1 cellular context compared by ENCODE assay signal in the genomic region with DNA sequence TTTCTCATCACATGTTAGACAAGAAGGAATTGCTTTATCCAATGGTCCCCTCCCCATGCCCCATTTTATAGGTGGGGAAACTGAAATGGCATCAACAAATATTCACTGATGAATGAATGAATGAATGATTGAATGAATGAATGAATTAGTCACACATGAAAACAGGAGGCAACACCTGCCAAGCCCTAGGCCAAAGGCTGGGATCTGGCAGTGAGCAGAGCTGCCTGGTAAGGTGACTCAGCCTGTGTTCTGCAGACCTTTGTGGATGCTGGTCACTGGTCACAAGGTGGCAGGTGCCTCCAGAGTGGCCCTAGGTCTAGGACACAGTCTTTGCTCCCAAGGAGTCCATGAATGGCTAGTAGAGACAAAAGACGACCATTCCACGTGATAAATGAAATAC.
TF ChIP-seq lines count a peak whose summit lies in the region.

No MANE protein-coding gene starts in this region.

TF ChIP-seq in HepG2, 621 proteins besides CTCF, POLR2A, EP300 and RAD21 (continued from another document):
- TF ChIP-seq, protein P1, sequence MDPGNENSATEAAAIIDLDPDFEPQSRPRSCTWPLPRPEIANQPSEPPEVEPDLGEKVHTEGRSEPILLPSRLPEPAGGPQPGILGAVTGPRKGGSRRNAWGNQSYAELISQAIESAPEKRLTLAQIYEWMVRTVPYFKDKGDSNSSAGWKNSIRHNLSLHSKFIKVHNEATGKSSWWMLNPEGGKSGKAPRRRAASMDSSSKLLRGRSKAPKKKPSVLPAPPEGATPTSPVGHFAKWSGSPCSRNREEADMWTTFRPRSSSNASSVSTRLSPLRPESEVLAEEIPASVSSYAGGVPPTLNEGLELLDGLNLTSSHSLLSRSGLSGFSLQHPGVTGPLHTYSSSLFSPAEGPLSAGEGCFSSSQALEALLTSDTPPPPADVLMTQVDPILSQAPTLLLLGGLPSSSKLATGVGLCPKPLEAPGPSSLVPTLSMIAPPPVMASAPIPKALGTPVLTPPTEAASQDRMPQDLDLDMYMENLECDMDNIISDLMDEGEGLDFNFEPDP (CRISPR knock-in tag; conservative IDR thresholded peaks at IDR 0.05), result no peak
- TF ChIP-seq, protein P2, sequence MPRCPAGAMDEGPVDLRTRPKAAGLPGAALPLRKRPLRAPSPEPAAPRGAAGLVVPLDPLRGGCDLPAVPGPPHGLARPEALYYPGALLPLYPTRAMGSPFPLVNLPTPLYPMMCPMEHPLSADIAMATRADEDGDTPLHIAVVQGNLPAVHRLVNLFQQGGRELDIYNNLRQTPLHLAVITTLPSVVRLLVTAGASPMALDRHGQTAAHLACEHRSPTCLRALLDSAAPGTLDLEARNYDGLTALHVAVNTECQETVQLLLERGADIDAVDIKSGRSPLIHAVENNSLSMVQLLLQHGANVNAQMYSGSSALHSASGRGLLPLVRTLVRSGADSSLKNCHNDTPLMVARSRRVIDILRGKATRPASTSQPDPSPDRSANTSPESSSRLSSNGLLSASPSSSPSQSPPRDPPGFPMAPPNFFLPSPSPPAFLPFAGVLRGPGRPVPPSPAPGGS (CRISPR knock-in tag; IDR thresholded peaks at IDR 0.05), result no peak
- TF ChIP-seq KLF11 (CRISPR knock-in tag; IDR thresholded peaks at IDR 0.05) (no peak), FOSL2 (CRISPR knock-in tag; IDR thresholded peaks at IDR 0.05) (0 out of 2 replicates have a peak, but pooled peaks have one; percentile 24), ZNF24 (IDR thresholded peaks at IDR 0.05) (peak; percentile 91), XRCC5 (optimal IDR thresholded peaks at IDR 0.05; ENCODE audit: low read length) (no peak), ZNF274 (CRISPR knock-in tag; IDR thresholded peaks at IDR 0.05) (no peak), ZBTB20 (CRISPR knock-in tag; IDR thresholded peaks at IDR 0.05; ENCODE audit: borderline replicate concordance, low read depth) (no peak), MXI1 (IDR thresholded peaks at IDR 0.05; ENCODE audit: borderline replicate concordance, low read depth, low read length) (no peak), STAG1 (CRISPR knock-in tag; IDR thresholded peaks at IDR 0.05) (0 out of 2 replicates have a peak, but pooled peaks have one; percentile 6), NRL (CRISPR knock-in tag; IDR thresholded peaks at IDR 0.05; ENCODE audit: borderline replicate concordance) (no peak), ZNF335 (CRISPR knock-in tag; IDR thresholded peaks at IDR 0.05) (no peak), MLLT10 (CRISPR knock-in tag; IDR thresholded peaks at IDR 0.05) (no peak), ZFP41 (CRISPR knock-in tag; IDR thresholded peaks at IDR 0.05; ENCODE audit: borderline replicate concordance) (no peak), SKI (IDR thresholded peaks at IDR 0.05; ENCODE audit: partially characterized antibody) (no peak), ZMYM2 (CRISPR knock-in tag; IDR thresholded peaks at IDR 0.05) (no peak), ZNF468 (CRISPR knock-in tag; IDR thresholded peaks at IDR 0.05) (no peak), ZNF788 (CRISPR knock-in tag; IDR thresholded peaks at IDR 0.05; ENCODE audit: borderline replicate concordance) (no peak), CC2D1A (CRISPR knock-in tag; IDR thresholded peaks at IDR 0.05) (no peak), HMGA1 (CRISPR knock-in tag; conservative IDR thresholded peaks at IDR 0.05) (no peak), ZNF790 (CRISPR knock-in tag; IDR thresholded peaks at IDR 0.05; ENCODE audit: borderline replicate concordance) (no peak)
- TF ChIP-seq, protein P3, sequence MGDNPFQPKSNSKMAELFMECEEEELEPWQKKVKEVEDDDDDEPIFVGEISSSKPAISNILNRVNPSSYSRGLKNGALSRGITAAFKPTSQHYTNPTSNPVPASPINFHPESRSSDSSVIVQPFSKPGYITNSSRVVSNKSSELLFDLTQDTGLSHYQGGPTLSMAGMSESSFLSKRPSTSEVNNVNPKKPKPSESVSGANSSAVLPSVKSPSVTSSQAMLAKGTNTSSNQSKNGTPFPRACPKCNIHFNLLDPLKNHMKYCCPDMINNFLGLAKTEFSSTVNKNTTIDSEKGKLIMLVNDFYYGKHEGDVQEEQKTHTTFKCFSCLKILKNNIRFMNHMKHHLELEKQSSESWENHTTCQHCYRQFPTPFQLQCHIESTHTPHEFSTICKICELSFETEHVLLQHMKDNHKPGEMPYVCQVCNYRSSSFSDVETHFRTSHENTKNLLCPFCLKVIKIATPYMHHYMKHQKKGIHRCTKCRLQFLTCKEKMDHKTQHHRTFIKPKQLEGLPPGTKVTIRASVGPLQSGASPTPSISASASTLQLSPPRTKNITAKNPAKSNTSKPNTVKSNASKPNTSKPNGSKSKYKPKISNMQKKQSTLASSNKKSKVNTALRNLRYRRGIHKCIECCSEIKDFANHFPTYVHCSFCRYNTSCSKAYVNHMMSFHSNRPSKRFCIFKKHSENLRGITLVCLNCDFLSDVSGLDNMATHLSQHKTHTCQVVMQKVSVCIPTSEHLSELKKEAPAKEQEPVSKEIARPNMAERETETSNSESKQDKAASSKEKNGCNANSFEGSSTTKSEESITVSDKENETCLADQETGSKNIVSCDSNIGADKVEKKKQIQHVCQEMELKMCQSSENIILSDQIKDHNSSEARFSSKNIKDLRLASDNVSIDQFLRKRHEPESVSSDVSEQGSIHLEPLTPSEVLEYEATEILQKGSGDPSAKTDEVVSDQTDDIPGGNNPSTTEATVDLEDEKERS (CRISPR knock-in tag; IDR thresholded peaks at IDR 0.05), result no peak
- TF ChIP-seq, protein P4, sequence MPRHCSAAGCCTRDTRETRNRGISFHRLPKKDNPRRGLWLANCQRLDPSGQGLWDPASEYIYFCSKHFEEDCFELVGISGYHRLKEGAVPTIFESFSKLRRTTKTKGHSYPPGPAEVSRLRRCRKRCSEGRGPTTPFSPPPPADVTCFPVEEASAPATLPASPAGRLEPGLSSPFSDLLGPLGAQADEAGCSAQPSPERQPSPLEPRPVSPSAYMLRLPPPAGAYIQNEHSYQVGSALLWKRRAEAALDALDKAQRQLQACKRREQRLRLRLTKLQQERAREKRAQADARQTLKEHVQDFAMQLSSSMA (CRISPR knock-in tag; IDR thresholded peaks at IDR 0.05), result no peak
